Comparison of ENCODE assay signal across 8 cellular contexts in the genomic region with DNA sequence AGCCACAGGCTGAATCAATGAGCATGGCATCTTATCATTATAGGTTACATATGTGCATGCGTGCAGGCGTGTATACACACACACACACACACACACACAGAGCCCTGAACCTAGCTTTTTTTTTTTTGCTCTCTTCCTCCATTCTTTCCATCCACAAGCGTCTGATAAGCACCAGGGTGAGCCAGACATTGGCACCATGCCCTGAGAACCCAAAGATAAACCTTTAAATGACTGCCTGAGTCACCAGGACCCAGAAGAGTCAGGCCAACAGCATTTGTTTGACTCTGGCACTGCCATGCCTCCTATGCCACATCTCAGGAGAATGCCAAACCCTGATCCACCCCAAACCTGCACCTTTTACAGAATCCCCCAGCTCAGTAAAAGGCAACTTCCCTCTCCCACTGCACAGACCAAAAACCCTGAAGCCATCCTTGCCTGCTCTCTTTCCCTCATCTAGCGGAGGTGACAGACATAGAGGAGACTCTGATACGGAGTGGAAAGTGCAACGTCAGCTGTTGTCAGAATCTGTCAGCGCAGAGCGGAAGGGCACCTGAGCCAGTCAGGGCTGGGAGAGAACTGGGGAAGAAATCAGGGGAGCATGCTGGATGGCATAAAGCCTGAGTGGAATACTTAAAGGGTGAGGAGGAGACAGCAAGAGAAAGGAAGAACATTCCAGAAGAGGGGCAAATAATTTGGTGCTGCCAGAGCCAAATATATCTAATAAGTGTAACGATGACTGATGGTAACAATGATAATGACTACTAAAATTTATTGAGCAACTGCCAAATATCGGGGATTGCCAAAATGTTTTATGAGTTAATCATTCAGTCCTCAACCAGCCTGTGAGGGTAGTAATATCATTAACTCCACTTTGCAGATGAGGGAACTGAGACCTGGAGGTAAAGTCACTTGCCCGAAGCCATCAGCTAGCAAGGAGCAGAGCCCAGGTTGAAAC. TPM values are rescaled to one million over a fixed set of nuclear protein-coding genes. Genes with fewer than 3 reads are reported as not detected.
DNase-seq lines count a peak whose midpoint lies in the region; ATAC-seq lines count a peak whose summit lies in the region.

No MANE protein-coding gene starts in this region.

- peak overlapping the region; percentile 78 for H3K4me3 Mint-ChIP-seq in activated CD4-positive, alpha-beta T cell treated with anti-CD3 and anti-CD28 coated beads for 36 hours

- H3K4me1 Mint-ChIP-seq in activated CD4-positive, alpha-beta T cell treated with anti-CD3 and anti-CD28 coated beads for 36 hours = peaks cover 42% of the 10 kb centered on the region

- peak; percentile 39 for ATAC-seq in activated CD4-positive, alpha-beta T cell treated with anti-CD3 and anti-CD28 coated beads for 36 hours
- no peak for ATAC-seq in HG02938 (IDR thresholded peaks at IDR 0.05; ENCODE audit: unreplicated experiment)
- ATAC-seq in HG03460 (IDR thresholded peaks at IDR 0.05; ENCODE audit: unreplicated experiment) = no peak

- H3K9me3 Mint-ChIP-seq in activated CD4-positive, alpha-beta T cell treated with anti-CD3 and anti-CD28 coated beads for 36 hours (ENCODE audit: low read depth) = no peaks in the 10 kb centered on the region

- CTCF ChIA-PET in activated CD4-positive, alpha-beta T cell treated with anti-CD3 and anti-CD28 coated beads for 36 hours (lab: Charles Lee) = interaction anchor here (1.4 kb wide), 1 partner anchor 266 kb away, joined by 4 read pairs; no protein-coding TSS in a partner anchor

- H3K36me3 Mint-ChIP-seq in activated CD4-positive, alpha-beta T cell treated with anti-CD3 and anti-CD28 coated beads for 36 hours (ENCODE audit: low read depth) = peaks cover 12% of the 10 kb centered on the region

- peak; percentile 13 to 38 for DNase-seq in activated CD8-positive, alpha-beta memory T cell treated with anti-CD3 and anti-CD28 coated beads for 1 hour (ENCODE audit: extremely low read depth in 1 of 2, low read depth in 1 of 2)
- DNase-seq in activated CD8-positive, alpha-beta memory T cell treated with anti-CD3 and anti-CD28 coated beads for 24 hours = no peak
- peak; percentile 75 for DNase-seq in activated CD4-positive, alpha-beta T cell treated with anti-CD3 and anti-CD28 coated beads for 36 hours
- DNase-seq in epithelial cell of prostate (ENCODE audit: low read depth, low spot score) (peak; percentile 74), posterior vena cava (ENCODE audit: low spot score) (peak; percentile 93), H7 (no peak)

- POLR2A ChIA-PET in activated CD4-positive, alpha-beta T cell treated with anti-CD3 and anti-CD28 coated beads for 36 hours (lab: Charles Lee) = no interaction called here

- H3K27ac Mint-ChIP-seq in activated CD4-positive, alpha-beta T cell treated with anti-CD3 and anti-CD28 coated beads for 36 hours = peak overlapping the region; percentile 86

- H3K36me3 ChIP-seq in H7 (replicated peaks; ENCODE audit: control insufficient read depth, insufficient read depth, low read length) = no peaks in the 10 kb centered on the region

- H3K27me3 ChIP-seq in H7 (ENCODE audit: control insufficient read depth, insufficient read depth, low read length) = peaks cover 26% of the 10 kb centered on the region

- H3K4me3 ChIP-seq in H7 (ENCODE audit: insufficient read depth, low read depth, low read length) = no peak overlapping the region

- H3K27ac ChIP-seq in epithelial cell of prostate = peak overlapping the region; percentile 59

- H3K27me3 Mint-ChIP-seq in activated CD4-positive, alpha-beta T cell treated with anti-CD3 and anti-CD28 coated beads for 36 hours = no peaks in the 10 kb centered on the region

- intact Hi-C loops in activated CD4-positive, alpha-beta T cell treated with anti-CD3 and anti-CD28 coated beads for 36 hours (cut with DNase I, micrococcal nuclease) = loop anchor here (5.0 to 10.0 kb wide), 7 partner anchors 118 to 1495 kb away; a partner anchor contains a TSS
- intact Hi-C loops in posterior vena cava (cut with DNase I) = no loop called here

RNA-seq across cellular contexts. Expression of a gene that starts 3.2 kb away (rescaled TPM):
- total RNA-seq in activated CD4-positive, alpha-beta T cell treated with anti-CD3 and anti-CD28 coated beads for 36 hours = 10 to 100 TPM; 25.7 to 28.7 TPM
- 10 to 100 TPM; 27.7 to 35.3 TPM for total RNA-seq in posterior vena cava
- total RNA-seq in H7 (2014; rRNA removed; shearing (Covaris generic)) = 5.0 and 6.6 TPM in 2 replicates

Comparison
In these comparisons a context has a peak if more than half of its experiments do, and no peak if none do; other contexts are left out.
1. DNase-seq: peak in activated CD8-positive, alpha-beta memory T cell treated with anti-CD3 and anti-CD28 coated beads for 1 hour (2 of 2), activated CD4-positive, alpha-beta T cell treated with anti-CD3 and anti-CD28 coated beads for 36 hours (single experiment), epithelial cell of prostate (single experiment) and posterior vena cava (single experiment); none in activated CD8-positive, alpha-beta memory T cell treated with anti-CD3 and anti-CD28 coated beads for 24 hours (single experiment) and H7 (single experiment).
2. intact Hi-C loops: an anchor here in activated CD4-positive, alpha-beta T cell treated with anti-CD3 and anti-CD28 coated beads for 36 hours (5.0 to 10.0 kb wide); none called in posterior vena cava.